In the genomic region with DNA sequence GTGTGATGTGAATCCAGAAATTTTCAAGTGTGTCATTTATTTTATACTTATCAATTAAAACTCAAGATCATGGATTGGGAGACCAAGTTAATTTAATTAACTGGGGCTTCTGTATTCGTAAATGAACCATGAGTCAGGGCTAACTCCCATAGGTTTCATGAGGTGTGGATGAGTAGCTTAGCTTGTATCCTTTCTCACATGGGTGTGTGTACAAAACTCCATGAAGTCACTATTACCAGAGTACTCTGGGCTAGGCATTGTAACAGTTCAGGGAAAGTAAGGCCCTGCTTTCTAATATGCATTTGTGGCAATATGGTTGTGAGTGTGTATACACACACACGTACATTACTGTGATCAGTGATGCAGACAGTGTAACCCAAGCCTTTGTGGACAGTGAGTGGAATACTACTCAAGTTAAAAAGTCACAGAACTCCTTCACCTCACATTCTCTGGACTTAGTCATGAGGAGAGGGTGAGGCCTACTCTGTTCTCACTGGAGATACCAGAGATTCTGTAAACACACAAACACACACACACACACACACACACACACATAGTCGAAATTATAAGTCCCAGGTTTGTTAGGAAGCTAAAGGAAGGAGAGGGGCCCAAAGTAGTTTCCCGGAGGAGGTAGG, we compare ENCODE assay signal across 17 cellular contexts. TPM values are rescaled to one million over a fixed set of nuclear protein-coding genes. Genes with fewer than 3 reads are reported as not detected.
DNase-seq lines count a peak whose midpoint lies in the region; ATAC-seq and TF ChIP-seq lines count a peak whose summit lies in the region.
"Had no signal": no experiment of that assay in that cellular context is flagged by ENCODE, and none has a peak within 500 bp of the region (broad histone marks: within the 10 kb centered on the region; RNA-seq: fewer than 3 reads in every experiment).

No MANE protein-coding gene starts in this region.

- H3K4me1 Mint-ChIP-seq in activated CD4-positive, alpha-beta T cell treated with anti-CD3 and anti-CD28 coated beads, Interleukin-2, amount 10 ng/mL, durations not matched to agents 24 days and 14 days = peaks cover 12% of the 10 kb centered on the region
- peaks cover 8% of the 10 kb centered on the region for H3K4me1 Mint-ChIP-seq in activated T-helper 17 cell treated with anti-CD3 and anti-CD28 coated beads, Interleukin-2, amount 50 U/mL, for 72 hours
- no peaks in the 10 kb centered on the region for H3K4me1 Mint-ChIP-seq in stimulated activated effector memory CD8-positive, alpha-beta T cell treated with anti-CD3 and anti-CD28 coated beads, Interleukin-12 subunit alpha, Interleukin-12 subunit beta, amount 100 ng/mL, for 72 hours
- H3K4me1 Mint-ChIP-seq in osteocyte (ENCODE audit: unreplicated experiment) = peaks cover 22% of the 10 kb centered on the region
- H3K4me1 Mint-ChIP-seq: neural crest cell had no signal

- no peak overlapping the region for H3K4me3 Mint-ChIP-seq in activated CD4-positive, alpha-beta T cell treated with anti-CD3 and anti-CD28 coated beads, Interleukin-2, amount 10 ng/mL, durations not matched to agents 24 days and 14 days
- no peak overlapping the region for H3K4me3 Mint-ChIP-seq in activated T-helper 17 cell treated with anti-CD3 and anti-CD28 coated beads, Interleukin-2, amount 50 U/mL, for 72 hours
- H3K4me3 Mint-ChIP-seq in stimulated activated effector memory CD8-positive, alpha-beta T cell treated with anti-CD3 and anti-CD28 coated beads, Interleukin-12 subunit alpha, Interleukin-12 subunit beta, amount 100 ng/mL, for 72 hours = no peak overlapping the region
- no peak overlapping the region for H3K4me3 Mint-ChIP-seq in osteocyte (ENCODE audit: unreplicated experiment)
- H3K4me3 Mint-ChIP-seq: central memory CD8-positive, alpha-beta T cell; neural crest cell; type B pancreatic cell had no signal

- peak overlapping the region; percentile 57 for H3K27ac ChIP-seq in foreskin keratinocyte

- ATAC-seq in activated T-helper 17 cell treated with anti-CD3 and anti-CD28 coated beads, Interleukin-2, amount 50 U/mL, for 72 hours (replicated peaks) = peak; percentile 57
- peak; percentile 46 for ATAC-seq in foreskin keratinocyte
- ATAC-seq in stimulated activated effector memory CD8-positive, alpha-beta T cell treated with anti-CD3 and anti-CD28 coated beads, Interleukin-12 subunit alpha, Interleukin-12 subunit beta, amount 100 ng/mL, for 72 hours = no peak

- TF ChIP-seq CTCF in foreskin keratinocyte (conservative IDR thresholded peaks at IDR 0.05) (no peak), osteocyte (IDR thresholded peaks at IDR 0.05) (no peak)

- no peaks in the 10 kb centered on the region for H3K27me3 ChIP-seq in foreskin keratinocyte
- H3K27me3 ChIP-seq: esophagus muscularis mucosa had no signal

- peaks cover 43% of the 10 kb centered on the region for H3K4me1 ChIP-seq in foreskin keratinocyte

- no peak for DNase-seq in activated CD4-positive, alpha-beta T cell treated with anti-CD3 and anti-CD28 coated beads, Interleukin-2, amount 10 ng/mL, durations not matched to agents 24 days and 14 days
- no peak for DNase-seq in activated CD4-positive, alpha-beta T cell treated with anti-CD3 and anti-CD28 coated beads, Interleukin-2, amount 50 U/mL, for 48 hours
- DNase-seq in foreskin keratinocyte = peak in 1 of 2 donors; percentile 70
- no peak for DNase-seq in stimulated activated effector memory CD8-positive, alpha-beta T cell treated with anti-CD3 and anti-CD28 coated beads, Interleukin-12 subunit alpha, Interleukin-12 subunit beta, amount 100 ng/mL, for 72 hours (ENCODE audit: low spot score in 2 of 2)
- no peak for DNase-seq in hippocampal formation (lab: John Stamatoyannopoulos, UW)
- no peak for DNase-seq in germinal center (ENCODE audit: low spot score)
- no peak for DNase-seq in osteocyte (ENCODE audit: extremely low spot score, unreplicated experiment)
- DNase-seq: activated CD4-positive, CD25-positive, alpha-beta regulatory T cell; activated effector memory CD4-positive, alpha-beta T cell treated with Interleukin-2 at 50 U/mL for 16 hours; islet precursor cell; NCI-H1417; NCI-H774 had no signal

- H3K27ac Mint-ChIP-seq in activated CD4-positive, alpha-beta T cell treated with anti-CD3 and anti-CD28 coated beads, Interleukin-2, amount 10 ng/mL, durations not matched to agents 24 days and 14 days = peak overlapping the region; percentile 6
- H3K27ac Mint-ChIP-seq in activated T-helper 17 cell treated with anti-CD3 and anti-CD28 coated beads, Interleukin-2, amount 50 U/mL, for 72 hours = no peak overlapping the region
- peak overlapping the region; percentile 6 for H3K27ac Mint-ChIP-seq in stimulated activated effector memory CD8-positive, alpha-beta T cell treated with anti-CD3 and anti-CD28 coated beads, Interleukin-12 subunit alpha, Interleukin-12 subunit beta, amount 100 ng/mL, for 72 hours
- no peak overlapping the region for H3K27ac Mint-ChIP-seq in osteocyte (ENCODE audit: unreplicated experiment)
- H3K27ac Mint-ChIP-seq: type B pancreatic cell had no signal

- intact Hi-C loops in activated CD4-positive, alpha-beta T cell treated with anti-CD3 and anti-CD28 coated beads, Interleukin-2, amount 10 ng/mL, durations not matched to agents 24 days and 14 days (cut with micrococcal nuclease) = no loop called here

- no peaks in the 10 kb centered on the region for H3K9me3 Mint-ChIP-seq in activated CD4-positive, alpha-beta T cell treated with anti-CD3 and anti-CD28 coated beads, Interleukin-2, amount 10 ng/mL, durations not matched to agents 24 days and 14 days
- no peaks in the 10 kb centered on the region for H3K9me3 Mint-ChIP-seq in activated T-helper 17 cell treated with anti-CD3 and anti-CD28 coated beads, Interleukin-2, amount 50 U/mL, for 72 hours
- H3K9me3 Mint-ChIP-seq in stimulated activated effector memory CD8-positive, alpha-beta T cell treated with anti-CD3 and anti-CD28 coated beads, Interleukin-12 subunit alpha, Interleukin-12 subunit beta, amount 100 ng/mL, for 72 hours = no peaks in the 10 kb centered on the region
- no peaks in the 10 kb centered on the region for H3K9me3 Mint-ChIP-seq in osteocyte (ENCODE audit: unreplicated experiment)
- H3K9me3 Mint-ChIP-seq: central memory CD8-positive, alpha-beta T cell; neural crest cell; type B pancreatic cell had no signal

- no peaks in the 10 kb centered on the region for H3K27me3 Mint-ChIP-seq in activated CD4-positive, alpha-beta T cell treated with anti-CD3 and anti-CD28 coated beads, Interleukin-2, amount 10 ng/mL, durations not matched to agents 24 days and 14 days
- no peaks in the 10 kb centered on the region for H3K27me3 Mint-ChIP-seq in activated T-helper 17 cell treated with anti-CD3 and anti-CD28 coated beads, Interleukin-2, amount 50 U/mL, for 72 hours
- no peaks in the 10 kb centered on the region for H3K27me3 Mint-ChIP-seq in osteocyte (ENCODE audit: unreplicated experiment)
- H3K27me3 Mint-ChIP-seq: central memory CD8-positive, alpha-beta T cell; type B pancreatic cell had no signal

- peaks cover 38% of the 10 kb centered on the region for H3K36me3 Mint-ChIP-seq in activated CD4-positive, alpha-beta T cell treated with anti-CD3 and anti-CD28 coated beads, Interleukin-2, amount 10 ng/mL, durations not matched to agents 24 days and 14 days (ENCODE audit: low read depth)
- peaks cover 74% of the 10 kb centered on the region for H3K36me3 Mint-ChIP-seq in activated T-helper 17 cell treated with anti-CD3 and anti-CD28 coated beads, Interleukin-2, amount 50 U/mL, for 72 hours (ENCODE audit: low read depth)
- H3K36me3 Mint-ChIP-seq in stimulated activated effector memory CD8-positive, alpha-beta T cell treated with anti-CD3 and anti-CD28 coated beads, Interleukin-12 subunit alpha, Interleukin-12 subunit beta, amount 100 ng/mL, for 72 hours = peaks cover 70% of the 10 kb centered on the region
- H3K36me3 Mint-ChIP-seq in osteocyte (ENCODE audit: unreplicated experiment) = peaks cover 41% of the 10 kb centered on the region

RNA-seq across cellular contexts. Expression of a gene that starts 3.5 kb away (rescaled TPM):
- total RNA-seq in activated CD4-positive, alpha-beta T cell treated with anti-CD3 and anti-CD28 coated beads, Interleukin-2, amount 10 ng/mL, durations not matched to agents 24 days and 14 days = 3.4 and 3.9 TPM in 2 replicates
- total RNA-seq in activated T-helper 17 cell treated with anti-CD3 and anti-CD28 coated beads, Interleukin-2, amount 50 U/mL, for 72 hours = 1 to 10 TPM; 4.1 to 5.5 TPM
- total RNA-seq in foreskin keratinocyte (1.6 and 1.7 TPM in 2 replicates), osteocyte (1.1 and 1.6 TPM in 2 replicates)
- polyA plus RNA-seq in foreskin keratinocyte = 0.16 and 0.21 TPM in 2 replicates

RNA-seq across cellular contexts. Expression of a gene that starts 47.1 kb away (rescaled TPM):
- 57.4 and 58.3 TPM in 2 replicates for total RNA-seq in activated CD4-positive, alpha-beta T cell treated with anti-CD3 and anti-CD28 coated beads, Interleukin-2, amount 10 ng/mL, durations not matched to agents 24 days and 14 days
- total RNA-seq in activated T-helper 17 cell treated with anti-CD3 and anti-CD28 coated beads, Interleukin-2, amount 50 U/mL, for 72 hours = 10 to 100 TPM; 45.7 to 47.4 TPM
- total RNA-seq in foreskin keratinocyte = 55.5 and 59.0 TPM in 2 replicates
- 14.5 and 18.1 TPM in 2 replicates for polyA plus RNA-seq in foreskin keratinocyte
- 55.4 and 56.7 TPM in 2 replicates for total RNA-seq in osteocyte

RNA-seq across cellular contexts. Expression of a gene that starts 50.3 kb away (rescaled TPM):
- total RNA-seq in activated CD4-positive, alpha-beta T cell treated with anti-CD3 and anti-CD28 coated beads, Interleukin-2, amount 10 ng/mL, durations not matched to agents 24 days and 14 days = 86.3 and 86.7 TPM in 2 replicates
- total RNA-seq in activated T-helper 17 cell treated with anti-CD3 and anti-CD28 coated beads, Interleukin-2, amount 50 U/mL, for 72 hours = 100 to 1,000 TPM; 234 to 320 TPM
- total RNA-seq in foreskin keratinocyte (14.9 and 33.2 TPM in 2 replicates), osteocyte (6.2 and 7.3 TPM in 2 replicates)
- 12.6 and 27.4 TPM in 2 replicates for polyA plus RNA-seq in foreskin keratinocyte

Comparison
In these comparisons a context has a peak if more than half of its experiments do, and no peak if none do; other contexts are left out.
1. H3K27ac Mint-ChIP-seq: peak in activated CD4-positive, alpha-beta T cell treated with anti-CD3 and anti-CD28 coated beads, Interleukin-2, amount 10 ng/mL, durations not matched to agents 24 days and 14 days (single experiment) and stimulated activated effector memory CD8-positive, alpha-beta T cell treated with anti-CD3 and anti-CD28 coated beads, Interleukin-12 subunit alpha, Interleukin-12 subunit beta, amount 100 ng/mL, for 72 hours (single experiment); none in activated T-helper 17 cell treated with anti-CD3 and anti-CD28 coated beads, Interleukin-2, amount 50 U/mL, for 72 hours (single experiment) and osteocyte (single experiment).